8 cellular contexts compared by ENCODE assay signal in the genomic region with DNA sequence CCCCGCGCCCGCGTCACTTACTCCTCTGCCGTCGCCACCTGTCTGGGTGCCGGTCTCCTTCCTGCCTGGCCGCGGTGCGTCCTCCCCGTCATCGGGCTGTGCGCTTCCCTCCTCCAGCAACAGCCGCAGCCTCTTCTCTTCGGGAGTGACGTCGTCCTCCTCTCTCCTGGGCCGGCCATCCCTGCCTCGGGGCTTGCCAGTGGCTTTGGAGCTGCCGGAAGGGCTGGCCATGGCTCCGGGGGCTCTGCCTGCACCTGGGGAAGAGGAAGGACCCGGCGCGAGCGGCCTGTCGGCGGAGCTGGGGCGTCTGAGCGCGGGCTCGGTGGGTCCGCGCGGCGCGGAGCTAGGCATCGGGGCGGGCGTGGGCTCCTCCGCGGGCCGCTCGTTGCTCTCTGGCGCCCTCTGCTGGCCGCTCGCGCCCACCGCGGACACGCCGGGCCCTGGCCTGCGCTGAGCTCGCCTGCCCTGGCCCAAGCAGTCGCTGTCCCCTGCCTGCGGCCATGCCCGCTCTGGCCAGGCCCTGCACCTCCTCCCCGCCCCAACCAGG. TPM values are rescaled to one million over a fixed set of nuclear protein-coding genes. Genes with fewer than 3 reads are reported as not detected.
DNase-seq lines count a peak whose midpoint lies in the region; ATAC-seq and TF ChIP-seq lines count a peak whose summit lies in the region.
"Not testable (repeated sequence)": the region's sequence is repeated elsewhere in the genome, so short reads cannot be mapped to it uniquely, and the experiment has no call there.

No MANE protein-coding gene starts in this region.

- peak overlapping the region; percentile 54 for H3K4me3 ChIP-seq in WERI-Rb-1 (ENCODE audit: low read depth, low read length)
- H3K4me3 ChIP-seq in naive thymus-derived CD4-positive, alpha-beta T cell (ENCODE audit: low read length), result peak overlapping the region; percentile 51

- not testable (repeated sequence) for H3K36me3 Mint-ChIP-seq in naive thymus-derived CD4-positive, alpha-beta T cell

- POLR2A ChIA-PET in HEK293T (lab: Yijun Ruan, JAX); naive thymus-derived CD4-positive, alpha-beta T cell (lab: Charles Lee): not testable (repeated sequence)

- H3K4me3 Mint-ChIP-seq in naive thymus-derived CD4-positive, alpha-beta T cell, result peak overlapping the region; percentile 86 to 93 (median 88)

- not testable (repeated sequence) for H3K27me3 ChIP-seq in WERI-Rb-1 (ENCODE audit: insufficient read depth, low read depth, severe bottlenecking); naive thymus-derived CD4-positive, alpha-beta T cell (ENCODE audit: control insufficient read depth in 2 of 2, insufficient read depth in 2 of 2, low read length in 2 of 2)

- intact Hi-C loops in naive thymus-derived CD4-positive, alpha-beta T cell (cut with micrococcal nuclease), result loop anchor here (1.0 to 10.0 kb wide), 4 partner anchors 82 to 108 kb away; no protein-coding TSS in a partner anchor

- not testable (repeated sequence) for H3K9me3 ChIP-seq in WERI-Rb-1 (ENCODE audit: severe bottlenecking); naive thymus-derived CD4-positive, alpha-beta T cell (ENCODE audit: control insufficient read depth in 2 of 3, low read length in 3 of 3)

- peak; percentile 76 for TF ChIP-seq CTCF in WERI-Rb-1 (IDR thresholded peaks at IDR 0.05; ENCODE audit: low read depth, low read length)

- ATAC-seq in naive thymus-derived CD4-positive, alpha-beta T cell, result peak; percentile 92

- H3K27ac Mint-ChIP-seq in naive thymus-derived CD4-positive, alpha-beta T cell, result peak overlapping the region in 7 of 9 donors; percentile 14 to 79 (median 60)

- H3K4me1 ChIP-seq in naive thymus-derived CD4-positive, alpha-beta T cell (ENCODE audit: control insufficient read depth in 2 of 2, insufficient read depth in 2 of 2, low read length in 2 of 2), result not testable (repeated sequence)

- peak overlapping the region; percentile 47; the same call in 1 of the 2 replicates for H3K27ac ChIP-seq in WERI-Rb-1
- peak overlapping the region; percentile 58 for H3K27ac ChIP-seq in naive thymus-derived CD4-positive, alpha-beta T cell (ENCODE audit: low read depth, low read length)

- peaks cover 7 to 60% (median 15%) of the 10 kb centered on the region in 5 donors for H3K27me3 Mint-ChIP-seq in naive thymus-derived CD4-positive, alpha-beta T cell

- not testable (repeated sequence) for H3K4me1 Mint-ChIP-seq in naive thymus-derived CD4-positive, alpha-beta T cell

- peak in 12 of 14 donors; percentile 5 to 74 (median 32) for DNase-seq in C1 segment of cervical spinal cord (lab: John Stamatoyannopoulos, UW)
- peak; percentile 84 for DNase-seq in HEK293T (ENCODE audit: extremely low spot score)
- DNase-seq in NCI-H460 (ENCODE audit: extremely low read depth, low read depth), result peak; percentile 46
- peak; percentile 69 for DNase-seq in WERI-Rb-1
- DNase-seq in amniotic stem cell (lab: John Stamatoyannopoulos, UW), result peak; percentile 14
- DNase-seq in glomerular visceral epithelial cell (ENCODE audit: extremely low spot score), result peak; percentile 72
- peak; percentile 44 to 92 (median 80) for DNase-seq in naive thymus-derived CD4-positive, alpha-beta T cell
- peak; percentile 65 for DNase-seq in stimulated activated CD8-positive, alpha-beta memory T cell treated with anti-CD3 and anti-CD28 coated beads, Interleukin-12 subunit alpha, Interleukin-12 subunit beta, amount 100 ng/mL, for 4 hours (ENCODE audit: low read depth)

- CTCF ChIA-PET in HEK293T (lab: Yijun Ruan, JAX), result interaction anchor here (0.7 to 1.2 kb wide), 6 partner anchors 12 to 107 kb away, joined by 3 to 5 read pairs (median 3); no protein-coding TSS in a partner anchor
- CTCF ChIA-PET in naive thymus-derived CD4-positive, alpha-beta T cell (lab: Charles Lee), result interaction anchor here (0.8 to 1.1 kb wide), 3 partner anchors 48 to 342 kb away, joined by 5 to 7 read pairs (median 5); partner anchors contain the start of gene UNC93B1

- H3K9me3 Mint-ChIP-seq in naive thymus-derived CD4-positive, alpha-beta T cell, result not testable (repeated sequence)

- not testable (repeated sequence) for H3K36me3 ChIP-seq in WERI-Rb-1; naive thymus-derived CD4-positive, alpha-beta T cell (ENCODE audit: control insufficient read depth in 2 of 3, insufficient read depth in 3 of 3, low read length in 3 of 3)

TF ChIP-seq in HEK293T, 16 proteins besides CTCF, POLR2A, EP300 and RAD21:
- TF ChIP-seq L3MBTL2 (conservative IDR thresholded peaks at IDR 0.05), result 0 out of 2 replicates have a peak, but pooled peaks have one; percentile 16

RNA-seq across cellular contexts. Expression of gene UNC93B1, which starts 48.4 kb away (rescaled TPM):
- total RNA-seq in NCI-H460 (2014; rRNA removed; shearing (Covaris generic)), result 15.1 and 20.3 TPM in 2 replicates
- 73.5 and 75.1 TPM in 2 replicates for polyA plus RNA-seq in NCI-H460 (2014; cell fraction: nucleus; rRNA removed)
- total RNA-seq in naive thymus-derived CD4-positive, alpha-beta T cell, result 10 to 100 TPM; 10.1 to 76.3 (median 21.1) TPM
- 10 to 100 TPM in 1 of 2 donors, 1 to 10 TPM in 1; 4.3 to 12.7 TPM for polyA plus RNA-seq in naive thymus-derived CD4-positive, alpha-beta T cell

RNA-seq across cellular contexts. Expression of gene ALDH3B1, which starts 54.6 kb away (rescaled TPM):
- 60.8 and 64.5 TPM in 2 replicates for total RNA-seq in NCI-H460 (2014; rRNA removed; shearing (Covaris generic))
- polyA plus RNA-seq in NCI-H460 (2014; cell fraction: nucleus; rRNA removed), result 93.4 and 101 TPM in 2 replicates
- 10 to 100 TPM in 1 of 5 experiments, 1 to 10 TPM in 1, under 1 TPM in 2, not detected in 1; 0.57 to 29.5 (median 1.9) TPM for total RNA-seq in naive thymus-derived CD4-positive, alpha-beta T cell
- polyA plus RNA-seq in naive thymus-derived CD4-positive, alpha-beta T cell, result under 1 TPM in 1 of 2 donors, not detected in 1; 0.05 TPM

Comparison
In these comparisons a context has a peak if more than half of its experiments do, and no peak if none do; other contexts are left out.
1. Peak in every context shown above with its lines: DNase-seq, ATAC-seq, H3K4me3 ChIP-seq and H3K27ac ChIP-seq.
2. DNase-seq: peak in every context shown above with its lines; median percentile 84 in HEK293T; 80 in naive thymus-derived CD4-positive, alpha-beta T cell; 72 in glomerular visceral epithelial cell; 69 in WERI-Rb-1; 65 in stimulated activated CD8-positive, alpha-beta memory T cell treated with anti-CD3 and anti-CD28 coated beads, Interleukin-12 subunit alpha, Interleukin-12 subunit beta, amount 100 ng/mL, for 4 hours; 46 in NCI-H460; 32 in C1 segment of cervical spinal cord; 14 in amniotic stem cell.